In genomic region chr18:79814373-79814772, GRCh38 we compare ENCODE assay signal across 10 cellular contexts. TPM values are rescaled to one million over a fixed set of nuclear protein-coding genes. Genes with fewer than 3 reads are reported as not detected.
"Had no signal": no experiment of that assay in that cellular context is flagged by ENCODE, and none has a peak within 500 bp of the region (broad histone marks: within the 10 kb centered on the region; RNA-seq: fewer than 3 reads in every experiment).

No MANE protein-coding gene starts in this region.

- H3K4me3 ChIP-seq: GM23248 had no signal

- H3K36me3 Mint-ChIP-seq: IgD-negative memory B cell had no signal

- H3K27ac ChIP-seq: GM23248, HL-60 had no signal

- FAIRE-seq: HepG2 had no signal

- H3K4me3 Mint-ChIP-seq: H9, IgD-negative memory B cell had no signal

- H3K27ac Mint-ChIP-seq: H9, IgD-negative memory B cell had no signal

- H3K9me3 Mint-ChIP-seq: H9, IgD-negative memory B cell had no signal

- DNase-seq: GM23248, GOT3, H9, HCEC 1CT, KBM-7 had no signal

- H3K27me3 Mint-ChIP-seq: IgD-negative memory B cell had no signal

RNA-seq across cellular contexts. Expression of gene KCNG2, which starts 16.6 kb away (rescaled TPM):
- total RNA-seq: GM23248, H4, HepG2, HT1080 had no signal
- polyA plus RNA-seq: GM23248, HepG2, IgD-negative memory B cell had no signal
